22 cellular contexts compared by ENCODE assay signal in genomic region chr5:110401881-110402280, GRCh38.
DNase-seq lines count a peak whose midpoint lies in the region; ATAC-seq, FAIRE-seq and TF ChIP-seq lines count a peak whose summit lies in the region.
"Had no signal": no experiment of that assay in that cellular context is flagged by ENCODE, and none has a peak within 500 bp of the region (broad histone marks: within the 10 kb centered on the region; RNA-seq: fewer than 3 reads in every experiment).

No MANE protein-coding gene starts in this region.

- H3K18ac ChIP-seq in mesenchymal stem cell (ENCODE audit: low read depth in 1 of 2, low read length in 2 of 2) (no peak overlapping the region), neuronal stem cell (ENCODE audit: low read length) (no peak overlapping the region)

- no peak overlapping the region for H2AK5ac ChIP-seq in mesenchymal stem cell (ENCODE audit: low read length, severe bottlenecking)
- no peak overlapping the region for H2AK5ac ChIP-seq in neuronal stem cell (ENCODE audit: low read depth, low read length)

- no peaks in the 10 kb centered on the region for H3K4me1 Mint-ChIP-seq in natural killer cell
- H3K4me1 Mint-ChIP-seq: T-cell had no signal

- no peak overlapping the region for H3K23ac ChIP-seq in mesenchymal stem cell (ENCODE audit: low read length in 2 of 2)
- H3K23ac ChIP-seq in neuronal stem cell (ENCODE audit: low read depth, low read length, poor library complexity): no peak overlapping the region

- H2BK5ac ChIP-seq in mesenchymal stem cell (ENCODE audit: low read depth, low read length, poor library complexity, severe bottlenecking) (no peak overlapping the region), neuronal stem cell (ENCODE audit: low read length) (no peak overlapping the region)

- no peak overlapping the region for H3K14ac ChIP-seq in mesenchymal stem cell (ENCODE audit: low read length in 2 of 2)
- no peak overlapping the region for H3K14ac ChIP-seq in neuronal stem cell (ENCODE audit: low read length)

- no peak for FAIRE-seq in bronchial epithelial cell (lab: Jason Lieb, UNC)
- FAIRE-seq: endometrium, HTR-8/SVneo had no signal

- TF ChIP-seq POLR2A in tibial nerve (IDR thresholded peaks at IDR 0.05): no peak

- H3K4ac ChIP-seq in mesenchymal stem cell (ENCODE audit: low read depth in 1 of 2, low read length in 2 of 2): no peak overlapping the region
- H3K4ac ChIP-seq in neuronal stem cell (ENCODE audit: low read length): no peak overlapping the region

- H3K4me1 ChIP-seq in mesenchymal stem cell (ENCODE audit: control insufficient read depth, insufficient read depth, low read depth, low read length): no peaks in the 10 kb centered on the region
- H3K4me1 ChIP-seq in tibial nerve: no peaks in the 10 kb centered on the region
- H3K4me1 ChIP-seq in neuronal stem cell (ENCODE audit: control insufficient read depth in 2 of 2, insufficient read depth in 1 of 2, low read depth in 1 of 2, low read length in 2 of 2): peaks cover 1 to 26% of the 10 kb centered on the region in 2 donors
- H3K4me1 ChIP-seq: Caco-2, upper lobe of left lung had no signal

- H3K4me2 ChIP-seq in mesenchymal stem cell (ENCODE audit: low read length, poor library complexity, severe bottlenecking) (no peak overlapping the region), neuronal stem cell (ENCODE audit: insufficient read depth, low read length, poor library complexity, severe bottlenecking) (no peak overlapping the region)

- H3K9ac ChIP-seq in mesenchymal stem cell (ENCODE audit: low read length) (no peak overlapping the region), neuronal stem cell (ENCODE audit: low read depth, low read length, poor library complexity) (no peak overlapping the region)

- H2BK12ac ChIP-seq in mesenchymal stem cell (ENCODE audit: low read length in 2 of 2) (no peak overlapping the region), neuronal stem cell (ENCODE audit: low read length) (no peak overlapping the region)

- H3K27ac ChIP-seq in mesenchymal stem cell (ENCODE audit: low read length, poor library complexity, severe bottlenecking) (no peak overlapping the region), tibial nerve (no peak overlapping the region), neuronal stem cell (replicated peaks; ENCODE audit: low read length) (no peak overlapping the region)
- H3K27ac ChIP-seq: upper lobe of left lung had no signal

- H3K36me3 ChIP-seq in bronchial epithelial cell (ENCODE audit: control insufficient read depth, insufficient read depth, low read length): no peaks in the 10 kb centered on the region
- no peaks in the 10 kb centered on the region for H3K36me3 ChIP-seq in mesenchymal stem cell (ENCODE audit: control insufficient read depth in 1 of 2, insufficient read depth in 2 of 2, low read depth in 1 of 2, low read length in 2 of 2)
- H3K36me3 ChIP-seq in tibial nerve: no peaks in the 10 kb centered on the region
- no peaks in the 10 kb centered on the region for H3K36me3 ChIP-seq in neuronal stem cell (replicated peaks in 1 of 2; ENCODE audit: control insufficient read depth in 2 of 2, insufficient read depth in 2 of 2, low read length in 2 of 2)
- H3K36me3 ChIP-seq: upper lobe of left lung had no signal

- no peak overlapping the region for H3K27ac Mint-ChIP-seq in natural killer cell
- H3K27ac Mint-ChIP-seq: stimulated activated naive CD8-positive, alpha-beta T cell treated with anti-CD3 and anti-CD28 coated beads, Interleukin-15, Interleukin-2, amounts not matched to agents 100 ng/mL and 50 ng/mL, for 24 hours; T-cell had no signal

- no peak overlapping the region for H2AFZ ChIP-seq in mesenchymal stem cell (ENCODE audit: low read depth, low read length)
- H2AFZ ChIP-seq in neuronal stem cell (ENCODE audit: low read length): no peak overlapping the region

- DNase-seq in GM12865 (ENCODE audit: low read depth) (peak; percentile 7), NCI-H226 (peak; percentile 13), bronchial epithelial cell (ENCODE audit: low read depth) (peak; percentile 29), mesenchymal stem cell (peak; percentile 67), tibial nerve (ENCODE audit: low spot score in 2 of 2) (no peak), neuronal stem cell (ENCODE audit: low spot score) (no peak), natural killer cell (no peak), ecto neural progenitor cell (ENCODE audit: low spot score) (no peak)
- DNase-seq: activated gamma-delta T cell treated with Interleukin-2 at 50 U/mL for 16 hours, Caco-2, glutamatergic neuron, left ventricle myocardium superior, NCI-H1694, NCI-H446, T-cell, upper lobe of left lung had no signal

- H2BK15ac ChIP-seq in mesenchymal stem cell (ENCODE audit: low read depth, poor library complexity, severe bottlenecking): no peak overlapping the region
- H2BK15ac ChIP-seq in neuronal stem cell (ENCODE audit: low read length): no peak overlapping the region

- H3K27me3 ChIP-seq in bronchial epithelial cell (ENCODE audit: control insufficient read depth, insufficient read depth, low read length) (no peaks in the 10 kb centered on the region), mesenchymal stem cell (ENCODE audit: control insufficient read depth in 1 of 2, insufficient read depth in 1 of 2, low read length in 2 of 2) (no peaks in the 10 kb centered on the region), tibial nerve (no peaks in the 10 kb centered on the region), neuronal stem cell (ENCODE audit: control insufficient read depth in 3 of 3, insufficient read depth in 3 of 3, low read depth in 1 of 3, low read length in 3 of 3) (no peaks in the 10 kb centered on the region)
- H3K27me3 ChIP-seq: upper lobe of left lung had no signal

- WGBS in mesenchymal stem cell: 51% methylated on average over 3 of the region's 4 CpGs
- 73 to 74% methylated on average over 4 of the region's 4 CpGs for WGBS in tibial nerve, 2 donors
- WGBS in neuronal stem cell (ENCODE audit: extremely low coverage in 2 of 2, insufficient read length in 2 of 2, insufficient replicate concordance in 1 of 2), 2 donors: no CpG with 5 or more reads among the region's 4 CpGs

- no peak for TF ChIP-seq EP300 in tibial nerve (IDR thresholded peaks at IDR 0.05)

- no peaks in the 10 kb centered on the region for H3K36me3 Mint-ChIP-seq in natural killer cell
- H3K36me3 Mint-ChIP-seq: T-cell had no signal

- no peak overlapping the region for H4K91ac ChIP-seq in mesenchymal stem cell (ENCODE audit: low read length)
- H4K91ac ChIP-seq in neuronal stem cell (ENCODE audit: low read depth, low read length, poor library complexity): no peak overlapping the region

- H3K79me1 ChIP-seq in mesenchymal stem cell (replicated peaks; ENCODE audit: low read length, poor library complexity, severe bottlenecking) (no peaks in the 10 kb centered on the region), neuronal stem cell (ENCODE audit: low read depth, low read length) (no peaks in the 10 kb centered on the region)

- H3K4me3 Mint-ChIP-seq in natural killer cell: no peak overlapping the region
- H3K4me3 Mint-ChIP-seq: stimulated activated naive CD8-positive, alpha-beta T cell treated with anti-CD3 and anti-CD28 coated beads, Interleukin-15, Interleukin-2, amounts not matched to agents 100 ng/mL and 50 ng/mL, for 24 hours; T-cell had no signal

- TF ChIP-seq CTCF in GM12865 (IDR thresholded peaks at IDR 0.05; ENCODE audit: insufficient read depth, low read depth, low read length, missing control alignments) (no peak), bronchial epithelial cell (IDR thresholded peaks at IDR 0.05; ENCODE audit: insufficient read depth, low read length, severe bottlenecking) (no peak), tibial nerve (IDR thresholded peaks at IDR 0.05) (no peak), natural killer cell (IDR thresholded peaks at IDR 0.05) (no peak)

- H3K4me3 ChIP-seq in GM12865 (ENCODE audit: low read depth, low read length) (no peak overlapping the region), bronchial epithelial cell (ENCODE audit: low read depth, low read length) (no peak overlapping the region), mesenchymal stem cell (ENCODE audit: insufficient read depth in 1 of 2, low read depth in 1 of 2, low read length in 2 of 2) (no peak overlapping the region), tibial nerve (no peak overlapping the region), neuronal stem cell (ENCODE audit: low read length in 2 of 2) (no peak overlapping the region)
- H3K4me3 ChIP-seq: upper lobe of left lung had no signal

- no peak overlapping the region for H2BK120ac ChIP-seq in mesenchymal stem cell (ENCODE audit: low read depth, low read length)
- H2BK120ac ChIP-seq in neuronal stem cell (ENCODE audit: low read depth, low read length): no peak overlapping the region

- H4K8ac ChIP-seq in mesenchymal stem cell (ENCODE audit: low read length): no peak overlapping the region
- no peak overlapping the region for H4K8ac ChIP-seq in neuronal stem cell (ENCODE audit: low read depth, low read length)

- H3K9me3 Mint-ChIP-seq in natural killer cell: peaks cover 0 to 6% of the 10 kb centered on the region in 2 donors
- H3K9me3 Mint-ChIP-seq: stimulated activated naive CD8-positive, alpha-beta T cell treated with anti-CD3 and anti-CD28 coated beads, Interleukin-15, Interleukin-2, amounts not matched to agents 100 ng/mL and 50 ng/mL, for 24 hours; T-cell had no signal

- H3K27me3 Mint-ChIP-seq in natural killer cell (ENCODE audit: low read depth in 2 of 2): no peaks in the 10 kb centered on the region
- H3K27me3 Mint-ChIP-seq: stimulated activated naive CD8-positive, alpha-beta T cell treated with anti-CD3 and anti-CD28 coated beads, Interleukin-15, Interleukin-2, amounts not matched to agents 100 ng/mL and 50 ng/mL, for 24 hours had no signal

- ATAC-seq in natural killer cell: no peak
- ATAC-seq: HCT116, left ventricle myocardium superior, Right ventricle myocardium inferior, sciatic nerve, T-cell had no signal

- intact Hi-C loops in natural killer cell (cut with micrococcal nuclease): no loop called here

- no peaks in the 10 kb centered on the region for H3K9me3 ChIP-seq in mesenchymal stem cell (ENCODE audit: control insufficient read depth, low read length)
- no peaks in the 10 kb centered on the region for H3K9me3 ChIP-seq in tibial nerve
- peaks cover 0 to 7% of the 10 kb centered on the region in 2 donors for H3K9me3 ChIP-seq in neuronal stem cell (replicated peaks in 1 of 2; ENCODE audit: control insufficient read depth in 2 of 2, insufficient read depth in 1 of 2, low read depth in 1 of 2, low read length in 2 of 2)
- H3K9me3 ChIP-seq: Caco-2, upper lobe of left lung had no signal

Comparison
In these comparisons a context has a peak if more than half of its experiments do, and no peak if none do; other contexts are left out.
1. DNase-seq: peak in GM12865 (single experiment), NCI-H226 (single experiment), bronchial epithelial cell (single experiment) and mesenchymal stem cell (single experiment); none in tibial nerve (0 of 2), neuronal stem cell (single experiment), natural killer cell (single experiment) and ecto neural progenitor cell (single experiment).